Comparison of ENCODE assay signal across 8 cellular contexts in genomic region chr15:93073465-93073952, GRCh38. TPM values are rescaled to one million over a fixed set of nuclear protein-coding genes. Genes with fewer than 3 reads are reported as not detected.
DNase-seq lines count a peak whose midpoint lies in the region; ATAC-seq, FAIRE-seq and TF ChIP-seq lines count a peak whose summit lies in the region.

No MANE protein-coding gene starts in this region.

- H3K9ac ChIP-seq in BLaER1 = peak overlapping the region; percentile 62

- intact Hi-C loops in Right ventricle myocardium superior (cut with DNase I) = no loop called here
- intact Hi-C loops in pancreas (cut with DNase I) = no loop called here

- no peak for FAIRE-seq in pancreas (lab: Jason Lieb, UNC)

- H3K4me3 ChIP-seq in BLaER1 (peak overlapping the region; percentile 74), WERI-Rb-1 (ENCODE audit: low read depth, low read length) (peak overlapping the region; percentile 32), pancreas (peak overlapping the region; percentile 52 to 65 (median 58))

- H3K27me3 ChIP-seq in BLaER1 (no peaks in the 10 kb centered on the region), WERI-Rb-1 (ENCODE audit: insufficient read depth, low read depth, severe bottlenecking) (peaks cover 67% of the 10 kb centered on the region), pancreas (no peaks in the 10 kb centered on the region)

- H3K9me3 ChIP-seq in BLaER1 (no peaks in the 10 kb centered on the region), WERI-Rb-1 (ENCODE audit: severe bottlenecking) (no peaks in the 10 kb centered on the region), pancreas (no peaks in the 10 kb centered on the region)

- ATAC-seq in Right ventricle myocardium superior (ENCODE audit: poor library complexity) = peak; percentile 18
- peak in 2 of 4 donors; percentile 3 to 4 for ATAC-seq in pancreas

- H3K4me1 ChIP-seq in BLaER1 (peaks cover 88% of the 10 kb centered on the region), pancreas (no peaks in the 10 kb centered on the region)

- H3K27ac ChIP-seq in BLaER1 (peak overlapping the region; percentile 52), WERI-Rb-1 (no peak overlapping the region), pancreas (peak overlapping the region in 2 of 4 donors; percentile 27 to 65)

- 57% methylated on average over 30 of the region's 30 CpGs for WGBS in pancreas, 2 donors

- H3K4me2 ChIP-seq in BLaER1 = peak overlapping the region; percentile 88

- peaks cover 100% of the 10 kb centered on the region for H4K20me1 ChIP-seq in BLaER1

- no peak for TF ChIP-seq CTCF in WERI-Rb-1 (IDR thresholded peaks at IDR 0.05; ENCODE audit: low read depth, low read length)
- TF ChIP-seq CTCF in pancreas (IDR thresholded peaks at IDR 0.05) = no peak

- no peak for DNase-seq in WERI-Rb-1
- peak; percentile 55 for DNase-seq in Right ventricle myocardium superior
- peak in 1 of 6 donors; percentile 58 for DNase-seq in pancreas
- DNase-seq in hippocampal formation (lab: John Stamatoyannopoulos, UW) = no peak
- no peak for DNase-seq in T1000 (lab: John Stamatoyannopoulos, UW)
- DNase-seq in GM19238 (ENCODE audit: insufficient read length, low spot score) = no peak
- no peak for DNase-seq in NCI-H2081 treated with DMSO at 0.1 percent for 48 hours (lab: John Stamatoyannopoulos, UW)

- H3K36me3 ChIP-seq in BLaER1 = peaks cover 53% of the 10 kb centered on the region
- no peaks in the 10 kb centered on the region for H3K36me3 ChIP-seq in WERI-Rb-1
- H3K36me3 ChIP-seq in pancreas = no peaks in the 10 kb centered on the region

RNA-seq across cellular contexts. Expression of gene RGMA, which starts 15.5 kb away (rescaled TPM):
- total RNA-seq in Right ventricle myocardium superior = 25.0 TPM
- 10 to 100 TPM in 2 of 6 donors, 1 to 10 TPM in 4; 3.7 to 14.3 (median 8.0) TPM for total RNA-seq in pancreas
- 1 to 10 TPM; 6.0 to 6.3 TPM for polyA plus RNA-seq in pancreas
